Comparison of ENCODE assay signal across 14 cellular contexts in the genomic region with DNA sequence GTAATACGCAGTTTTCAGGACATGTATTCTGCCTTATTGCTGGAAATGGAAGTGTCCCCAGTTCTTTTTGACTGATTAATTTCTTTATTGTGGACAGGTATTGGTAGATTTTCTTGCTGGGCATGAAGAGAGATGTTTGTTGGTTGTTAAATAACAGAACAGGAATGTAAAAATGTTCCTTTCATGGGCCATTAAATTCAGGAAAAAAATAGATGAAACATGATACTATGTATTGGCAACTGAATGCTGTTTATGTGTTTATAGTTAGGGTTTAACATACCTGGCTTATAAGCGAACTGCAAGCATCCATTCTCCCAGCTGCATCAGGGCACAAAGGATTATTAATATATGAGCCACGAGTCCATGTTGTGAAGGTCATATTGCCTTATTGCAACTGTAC.
"Had no signal": no experiment of that assay in that cellular context is flagged by ENCODE, and none has a peak within 500 bp of the region (broad histone marks: within the 10 kb centered on the region; RNA-seq: fewer than 3 reads in every experiment).

No MANE protein-coding gene starts in this region.

- DNase-seq: activated gamma-delta T cell treated with Interleukin-2 at 50 U/mL for 16 hours; activated T-cell treated with anti-CD3 and anti-CD28 coated beads, Interleukin-2, amount 50 U/mL, for 1 hour; anterior cingulate cortex; body of pancreas; cortex of kidney; erythroblast; foreskin fibroblast; left ventricle myocardium inferior; mammary epithelial cell; naive thymus-derived CD8-positive, alpha-beta T cell; retina; sigmoid colon; stimulated activated CD4-positive, alpha-beta T cell treated with anti-CD3 and anti-CD28 coated beads, Interleukin-15, amount 100 ng/mL, for 24 hours; stomach had no signal
